8 cellular contexts compared by ENCODE assay signal in the genomic region with DNA sequence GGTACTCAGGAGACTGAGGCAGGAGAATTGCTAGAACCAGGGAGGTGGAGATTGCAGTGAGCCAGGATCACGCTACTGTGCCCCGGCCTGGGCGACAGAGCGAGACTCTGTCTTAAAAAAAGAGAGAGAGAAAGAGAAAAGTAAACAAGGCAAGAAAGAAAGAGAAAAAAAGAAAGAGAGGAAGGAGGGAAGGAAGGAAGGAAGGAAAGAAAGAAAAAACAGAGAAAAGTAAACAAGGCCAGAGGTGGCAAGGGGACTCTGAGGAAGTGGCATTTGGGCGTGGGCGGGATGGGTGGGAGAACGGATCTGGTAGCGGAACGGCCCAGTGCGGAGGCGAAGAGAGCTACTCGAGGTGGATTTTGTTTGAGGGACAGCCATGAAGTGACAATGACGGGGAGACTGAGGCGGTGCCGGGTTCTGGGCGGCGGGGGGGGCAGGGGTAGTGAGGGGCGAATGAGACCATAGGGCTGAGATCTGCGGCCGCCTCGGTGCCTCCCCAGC. TPM values are rescaled to one million over a fixed set of nuclear protein-coding genes. Genes with fewer than 3 reads are reported as not detected.
DNase-seq lines count a peak whose midpoint lies in the region; ATAC-seq and TF ChIP-seq lines count a peak whose summit lies in the region.

No MANE protein-coding gene starts in this region.

- peak overlapping the region; percentile 88 for H3K9ac ChIP-seq in mesenchymal stem cell (ENCODE audit: low read length)

- no peak overlapping the region for H3K4ac ChIP-seq in mesenchymal stem cell (ENCODE audit: low read depth in 1 of 2, low read length in 2 of 2)

- H3K4me3 ChIP-seq in AG09309 (ENCODE audit: control insufficient read depth, low read depth, low read length) (peak overlapping the region; percentile 81), HEK293 (ENCODE audit: low read depth, low read length) (peak overlapping the region; percentile 47; the same call in 1 of the 2 replicates), mesenchymal stem cell (ENCODE audit: insufficient read depth in 1 of 2, low read depth in 1 of 2, low read length in 2 of 2) (peak overlapping the region; percentile 71 to 84)

- H3K27ac ChIP-seq in HEK293 (ENCODE audit: extremely low read depth, low read depth, low read length) (no peak overlapping the region; the same call in 1 of the 2 replicates), angular gyrus (ENCODE audit: low read depth, low read length) (peak overlapping the region; percentile 82), mesenchymal stem cell (ENCODE audit: low read length, poor library complexity, severe bottlenecking) (no peak overlapping the region)

- H3K36me3 ChIP-seq in HEK293 (ENCODE audit: control insufficient read depth in 2 of 2, insufficient read depth in 1 of 2, low read length in 2 of 2) (no peaks in the 10 kb centered on the region), mesenchymal stem cell (ENCODE audit: control insufficient read depth in 1 of 2, insufficient read depth in 2 of 2, low read depth in 1 of 2, low read length in 2 of 2) (no peaks in the 10 kb centered on the region)

- CTCF ChIA-PET in HEK293 (lab: Yijun Ruan, JAX): interaction anchor here (0.6 to 8.1 kb wide), 3 partner anchors 55 to 141 kb away, joined by 3 to 233 read pairs (median 92); partner anchors contain the start of genes CCDC124 and RPL18A

- DNase-seq in AG09309 (ENCODE audit: low read depth): no peak
- DNase-seq in mesenchymal stem cell: no peak
- DNase-seq in SW480 (ENCODE audit: low spot score): no peak
- DNase-seq in HuH-7 (ENCODE audit: low spot score): no peak

- WGBS in mesenchymal stem cell: 60% methylated on average over 9 of the region's 21 CpGs

- no peak for ATAC-seq in GM21526 (IDR thresholded peaks at IDR 0.05; ENCODE audit: low FRiP score, unreplicated experiment)
- ATAC-seq in HG03025 (IDR thresholded peaks at IDR 0.05; ENCODE audit: low FRiP score, unreplicated experiment): no peak

- peak overlapping the region; percentile 44 for H3K4me2 ChIP-seq in mesenchymal stem cell (ENCODE audit: low read length, poor library complexity, severe bottlenecking)

- H2BK5ac ChIP-seq in mesenchymal stem cell (ENCODE audit: low read depth, low read length, poor library complexity, severe bottlenecking): no peak overlapping the region

- H3K79me1 ChIP-seq in mesenchymal stem cell (replicated peaks; ENCODE audit: low read length, poor library complexity, severe bottlenecking): peaks cover 9% of the 10 kb centered on the region

- no peak overlapping the region for H2BK12ac ChIP-seq in mesenchymal stem cell (ENCODE audit: low read length in 2 of 2)

- H2AK5ac ChIP-seq in mesenchymal stem cell (ENCODE audit: low read length, severe bottlenecking): no peak overlapping the region

- H3K18ac ChIP-seq in mesenchymal stem cell (ENCODE audit: low read depth in 1 of 2, low read length in 2 of 2): no peak overlapping the region

- no peak overlapping the region for H2AFZ ChIP-seq in mesenchymal stem cell (ENCODE audit: low read depth, low read length)

- TF ChIP-seq CTCF in AG09309 (IDR thresholded peaks at IDR 0.05; ENCODE audit: control insufficient read depth, insufficient read depth, low read depth, low read length, missing control alignments) (no peak), HEK293 (tag by site-specific recombination; IDR thresholded peaks at IDR 0.05) (no peak)

- POLR2A ChIA-PET in HEK293 (lab: Yijun Ruan, JAX): interaction anchor here (0.6 to 1.0 kb wide), 3 partner anchors 21 to 224 kb away, joined by 3 to 4 read pairs (median 3); partner anchors contain the start of gene CCDC124

- no peaks in the 10 kb centered on the region for H3K4me1 ChIP-seq in HEK293 (ENCODE audit: control insufficient read depth, insufficient read depth, low read length)
- H3K4me1 ChIP-seq in mesenchymal stem cell (ENCODE audit: control insufficient read depth, insufficient read depth, low read depth, low read length): peaks cover 14% of the 10 kb centered on the region

- H2BK15ac ChIP-seq in mesenchymal stem cell (ENCODE audit: low read depth, poor library complexity, severe bottlenecking): no peak overlapping the region

- no peaks in the 10 kb centered on the region for H3K27me3 ChIP-seq in mesenchymal stem cell (ENCODE audit: control insufficient read depth in 1 of 2, insufficient read depth in 1 of 2, low read length in 2 of 2)

- no peak overlapping the region for H2BK120ac ChIP-seq in mesenchymal stem cell (ENCODE audit: low read depth, low read length)

- H4K91ac ChIP-seq in mesenchymal stem cell (ENCODE audit: low read length): no peak overlapping the region

- no peak overlapping the region for H4K8ac ChIP-seq in mesenchymal stem cell (ENCODE audit: low read length)

- H3K9me3 ChIP-seq in HEK293 (ENCODE audit: control insufficient read depth, insufficient read depth, low read depth, low read length) (no peaks in the 10 kb centered on the region), mesenchymal stem cell (ENCODE audit: control insufficient read depth, low read length) (no peaks in the 10 kb centered on the region)

- H3K14ac ChIP-seq in mesenchymal stem cell (ENCODE audit: low read length in 2 of 2): no peak overlapping the region

- no peak overlapping the region for H3K23ac ChIP-seq in mesenchymal stem cell (ENCODE audit: low read length in 2 of 2)

TF ChIP-seq in HEK293, 187 proteins besides CTCF, POLR2A, EP300 and RAD21 (continues in another document):
- peak; percentile 40; the same call in 1 of the 2 replicates for TF ChIP-seq EGR2 (tag by site-specific recombination; IDR thresholded peaks at IDR 0.05; ENCODE audit: low read depth)
- no peak for TF ChIP-seq ZNF626 (tag by site-specific recombination; IDR thresholded peaks at IDR 0.05)
- TF ChIP-seq ZNF140 (tag by site-specific recombination; IDR thresholded peaks at IDR 0.05): no peak
- TF ChIP-seq ZNF239 (tag by site-specific recombination; IDR thresholded peaks at IDR 0.05): no peak
- TF ChIP-seq TRIM28 (IDR thresholded peaks at IDR 0.05; ENCODE audit: borderline replicate concordance, low read length): no peak
- TF ChIP-seq, protein P1, sequence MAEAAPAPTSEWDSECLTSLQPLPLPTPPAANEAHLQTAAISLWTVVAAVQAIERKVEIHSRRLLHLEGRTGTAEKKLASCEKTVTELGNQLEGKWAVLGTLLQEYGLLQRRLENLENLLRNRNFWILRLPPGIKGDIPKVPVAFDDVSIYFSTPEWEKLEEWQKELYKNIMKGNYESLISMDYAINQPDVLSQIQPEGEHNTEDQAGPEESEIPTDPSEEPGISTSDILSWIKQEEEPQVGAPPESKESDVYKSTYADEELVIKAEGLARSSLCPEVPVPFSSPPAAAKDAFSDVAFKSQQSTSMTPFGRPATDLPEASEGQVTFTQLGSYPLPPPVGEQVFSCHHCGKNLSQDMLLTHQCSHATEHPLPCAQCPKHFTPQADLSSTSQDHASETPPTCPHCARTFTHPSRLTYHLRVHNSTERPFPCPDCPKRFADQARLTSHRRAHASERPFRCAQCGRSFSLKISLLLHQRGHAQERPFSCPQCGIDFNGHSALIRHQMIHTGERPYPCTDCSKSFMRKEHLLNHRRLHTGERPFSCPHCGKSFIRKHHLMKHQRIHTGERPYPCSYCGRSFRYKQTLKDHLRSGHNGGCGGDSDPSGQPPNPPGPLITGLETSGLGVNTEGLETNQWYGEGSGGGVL (tag by site-specific recombination; IDR thresholded peaks at IDR 0.05): no peak
- no peak for TF ChIP-seq KLF10 (tag by site-specific recombination; IDR thresholded peaks at IDR 0.05)
- TF ChIP-seq, protein P2, sequence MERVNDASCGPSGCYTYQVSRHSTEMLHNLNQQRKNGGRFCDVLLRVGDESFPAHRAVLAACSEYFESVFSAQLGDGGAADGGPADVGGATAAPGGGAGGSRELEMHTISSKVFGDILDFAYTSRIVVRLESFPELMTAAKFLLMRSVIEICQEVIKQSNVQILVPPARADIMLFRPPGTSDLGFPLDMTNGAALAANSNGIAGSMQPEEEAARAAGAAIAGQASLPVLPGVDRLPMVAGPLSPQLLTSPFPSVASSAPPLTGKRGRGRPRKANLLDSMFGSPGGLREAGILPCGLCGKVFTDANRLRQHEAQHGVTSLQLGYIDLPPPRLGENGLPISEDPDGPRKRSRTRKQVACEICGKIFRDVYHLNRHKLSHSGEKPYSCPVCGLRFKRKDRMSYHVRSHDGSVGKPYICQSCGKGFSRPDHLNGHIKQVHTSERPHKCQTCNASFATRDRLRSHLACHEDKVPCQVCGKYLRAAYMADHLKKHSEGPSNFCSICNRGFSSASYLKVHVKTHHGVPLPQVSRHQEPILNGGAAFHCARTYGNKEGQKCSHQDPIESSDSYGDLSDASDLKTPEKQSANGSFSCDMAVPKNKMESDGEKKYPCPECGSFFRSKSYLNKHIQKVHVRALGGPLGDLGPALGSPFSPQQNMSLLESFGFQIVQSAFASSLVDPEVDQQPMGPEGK (tag by site-specific recombination; IDR thresholded peaks at IDR 0.05): no peak
- no peak for TF ChIP-seq ZNF747 (tag by site-specific recombination; IDR thresholded peaks at IDR 0.05)
- TF ChIP-seq HIC1 (tag by site-specific recombination; IDR thresholded peaks at IDR 0.05): no peak
- TF ChIP-seq ZNF221 (tag by site-specific recombination; IDR thresholded peaks at IDR 0.05; ENCODE audit: borderline replicate concordance): no peak

RNA-seq across cellular contexts. Expression of gene ARRDC2, which starts 7.4 kb away (rescaled TPM):
- 3.7 TPM for polyA plus RNA-seq in mesenchymal stem cell (2013, experiment 1 of 2)
- polyA plus RNA-seq in mesenchymal stem cell (2013, experiment 2 of 2): 3.6 TPM

RNA-seq across cellular contexts. Expression of gene KCNN1, which starts 33.6 kb away (rescaled TPM):
- polyA plus RNA-seq in mesenchymal stem cell (2013, experiment 1 of 2): 0.12 TPM
- polyA plus RNA-seq in mesenchymal stem cell (2013, experiment 2 of 2): 0.15 TPM
